ENCODE assay signal across 18 cellular contexts in genomic region chr3:66224220-66224619, GRCh38. TPM values are rescaled to one million over a fixed set of nuclear protein-coding genes. Genes with fewer than 3 reads are reported as not detected.
DNase-seq lines count a peak whose midpoint lies in the region; ATAC-seq and TF ChIP-seq lines count a peak whose summit lies in the region.
"Had no signal": no experiment of that assay in that cellular context is flagged by ENCODE, and none has a peak within 500 bp of the region (broad histone marks: within the 10 kb centered on the region; RNA-seq: fewer than 3 reads in every experiment).

No MANE protein-coding gene starts in this region.

- H3K9me3 ChIP-seq in ovary = no peaks in the 10 kb centered on the region
- H3K9me3 ChIP-seq in upper lobe of right lung = no peaks in the 10 kb centered on the region
- H3K9me3 ChIP-seq: breast epithelium, testis had no signal

- ATAC-seq in activated T-cell treated with anti-CD3 and anti-CD28 coated beads, Interleukin-2, amount 50 U/mL, for 72 hours (replicated peaks in 1 of 2) = peak; percentile 16 to 39
- peak; percentile 19 for ATAC-seq in foreskin keratinocyte
- peak; percentile 37 for ATAC-seq in stimulated activated naive CD8-positive, alpha-beta T cell treated with anti-CD3 and anti-CD28 coated beads, Interleukin-15, Interleukin-2, amounts not matched to agents 100 U/mL and 50 U/mL, for 24 hours
- ATAC-seq in upper lobe of right lung = no peak
- ATAC-seq: sciatic nerve had no signal

- H3K4me1 Mint-ChIP-seq in activated T-cell treated with anti-CD3 and anti-CD28 coated beads, Interleukin-2, amount 50 U/mL, for 72 hours (ENCODE audit: low read depth) = peaks cover 82% of the 10 kb centered on the region

- H3K36me3 ChIP-seq in ovary (no peaks in the 10 kb centered on the region), upper lobe of right lung (no peaks in the 10 kb centered on the region)
- H3K36me3 ChIP-seq: breast epithelium had no signal

- H3K4me3 ChIP-seq in ovary (no peak overlapping the region), upper lobe of right lung (no peak overlapping the region)
- H3K4me3 ChIP-seq: breast epithelium, lung, testis had no signal

- H3K36me3 Mint-ChIP-seq in activated T-cell treated with anti-CD3 and anti-CD28 coated beads, Interleukin-2, amount 50 U/mL, for 72 hours (ENCODE audit: insufficient read depth in 2 of 2) = peaks cover 31 to 48% of the 10 kb centered on the region in 2 donors

- peak; percentile 20 for DNase-seq in activated naive CD4-positive, alpha-beta T cell treated with Interleukin-2 at 50 U/mL for 16 hours
- DNase-seq in activated naive CD4-positive, alpha-beta T cell (lab: John Stamatoyannopoulos, UW) = no peak
- peak; percentile 21 to 36 for DNase-seq in activated T-cell treated with anti-CD3 and anti-CD28 coated beads, Interleukin-2, amount 50 U/mL, for 72 hours
- DNase-seq in foreskin keratinocyte (peak in 1 of 2 donors; percentile 51), ovary (no peak), activated gamma-delta T cell (lab: John Stamatoyannopoulos, UW) (no peak), upper lobe of right lung (no peak)
- peak; percentile 18 for DNase-seq in stimulated activated naive CD8-positive, alpha-beta T cell treated with anti-CD3 and anti-CD28 coated beads, Interleukin-15, Interleukin-2, amounts not matched to agents 100 U/mL and 50 U/mL, for 24 hours
- DNase-seq: dermis blood vessel endothelial cell, HCEC 1CT, hypothalamus, Kasumi-1, NCI-H1105, NCI-H524 treated with DMSO at 0.1 percent for 48 hours, testis had no signal

- intact Hi-C loops in ovary (cut with DNase I) (loop anchor here in 1 of 4 donors (10.0 kb wide), 1 partner anchor 179 kb away; no protein-coding TSS in a partner anchor), upper lobe of right lung (cut with DNase I) (no loop called here)

- peaks cover 13 to 16% of the 10 kb centered on the region in 2 donors for H3K9me3 Mint-ChIP-seq in activated T-cell treated with anti-CD3 and anti-CD28 coated beads, Interleukin-2, amount 50 U/mL, for 72 hours

- H3K27ac ChIP-seq in foreskin keratinocyte (no peak overlapping the region), ovary (no peak overlapping the region), upper lobe of right lung (no peak overlapping the region)
- H3K27ac ChIP-seq: breast epithelium, testis had no signal

- TF ChIP-seq POLR2A in ovary (IDR thresholded peaks at IDR 0.05) = no peak

- H3K27me3 ChIP-seq in foreskin keratinocyte (no peaks in the 10 kb centered on the region), ovary (no peaks in the 10 kb centered on the region), upper lobe of right lung (no peaks in the 10 kb centered on the region)
- H3K27me3 ChIP-seq: breast epithelium, testis had no signal

- peak overlapping the region; percentile 66 for H3K27ac Mint-ChIP-seq in activated T-cell treated with anti-CD3 and anti-CD28 coated beads, Interleukin-2, amount 50 U/mL, for 72 hours

- H3K4me3 Mint-ChIP-seq in activated T-cell treated with anti-CD3 and anti-CD28 coated beads, Interleukin-2, amount 50 U/mL, for 72 hours = peak overlapping the region in 1 of 2 donors; percentile 58

- no peaks in the 10 kb centered on the region for H3K27me3 Mint-ChIP-seq in activated T-cell treated with anti-CD3 and anti-CD28 coated beads, Interleukin-2, amount 50 U/mL, for 72 hours (ENCODE audit: low read depth)

- TF ChIP-seq CTCF in foreskin keratinocyte (conservative IDR thresholded peaks at IDR 0.05) (no peak), ovary (IDR thresholded peaks at IDR 0.05) (no peak), upper lobe of right lung (IDR thresholded peaks at IDR 0.05) (no peak)

- WGBS in ovary, 3 donors = 92 to 100% (median 94%) methylated on average over 1 of the region's 1 CpG

- H3K4me1 ChIP-seq in foreskin keratinocyte (no peaks in the 10 kb centered on the region), ovary (ENCODE audit: insufficient read depth) (peaks cover 3% of the 10 kb centered on the region), upper lobe of right lung (peaks cover 11% of the 10 kb centered on the region)

- no peak for TF ChIP-seq EP300 in ovary (IDR thresholded peaks at IDR 0.05)

RNA-seq across cellular contexts. Expression of gene SLC25A26, which starts 3.4 kb away (rescaled TPM):
- total RNA-seq in activated T-cell treated with anti-CD3 and anti-CD28 coated beads, Interleukin-2, amount 50 U/mL, for 72 hours = 10 to 100 TPM; 32.3 to 38.4 TPM
- 18.9 and 21.0 TPM in 2 replicates for total RNA-seq in foreskin keratinocyte
- 24.2 and 26.6 TPM in 2 replicates for polyA plus RNA-seq in foreskin keratinocyte
- total RNA-seq in ovary = 10 to 100 TPM; 17.3 to 32.3 (median 22.6) TPM
- polyA plus RNA-seq in ovary = 10 to 100 TPM; 19.9 to 27.7 TPM
- total RNA-seq in upper lobe of right lung = 18.0 TPM

Comparison
In these comparisons a context has a peak if more than half of its experiments do, and no peak if none do; other contexts are left out.
1. DNase-seq: peak in activated naive CD4-positive, alpha-beta T cell treated with Interleukin-2 at 50 U/mL for 16 hours (single experiment), activated T-cell treated with anti-CD3 and anti-CD28 coated beads, Interleukin-2, amount 50 U/mL, for 72 hours (2 of 2) and stimulated activated naive CD8-positive, alpha-beta T cell treated with anti-CD3 and anti-CD28 coated beads, Interleukin-15, Interleukin-2, amounts not matched to agents 100 U/mL and 50 U/mL, for 24 hours (single experiment); none in activated naive CD4-positive, alpha-beta T cell (0 of 4), ovary (0 of 5), activated gamma-delta T cell (single experiment) and upper lobe of right lung (single experiment).